1 cellular context compared by ENCODE assay signal in genomic region chr1:147851149-147851548, GRCh38.
TF ChIP-seq lines count a peak whose summit lies in the region.

No MANE protein-coding gene starts in this region.

TF ChIP-seq in K562, 482 proteins besides CTCF, POLR2A, EP300 and RAD21 (continued from another document):
- TF ChIP-seq, protein P1, sequence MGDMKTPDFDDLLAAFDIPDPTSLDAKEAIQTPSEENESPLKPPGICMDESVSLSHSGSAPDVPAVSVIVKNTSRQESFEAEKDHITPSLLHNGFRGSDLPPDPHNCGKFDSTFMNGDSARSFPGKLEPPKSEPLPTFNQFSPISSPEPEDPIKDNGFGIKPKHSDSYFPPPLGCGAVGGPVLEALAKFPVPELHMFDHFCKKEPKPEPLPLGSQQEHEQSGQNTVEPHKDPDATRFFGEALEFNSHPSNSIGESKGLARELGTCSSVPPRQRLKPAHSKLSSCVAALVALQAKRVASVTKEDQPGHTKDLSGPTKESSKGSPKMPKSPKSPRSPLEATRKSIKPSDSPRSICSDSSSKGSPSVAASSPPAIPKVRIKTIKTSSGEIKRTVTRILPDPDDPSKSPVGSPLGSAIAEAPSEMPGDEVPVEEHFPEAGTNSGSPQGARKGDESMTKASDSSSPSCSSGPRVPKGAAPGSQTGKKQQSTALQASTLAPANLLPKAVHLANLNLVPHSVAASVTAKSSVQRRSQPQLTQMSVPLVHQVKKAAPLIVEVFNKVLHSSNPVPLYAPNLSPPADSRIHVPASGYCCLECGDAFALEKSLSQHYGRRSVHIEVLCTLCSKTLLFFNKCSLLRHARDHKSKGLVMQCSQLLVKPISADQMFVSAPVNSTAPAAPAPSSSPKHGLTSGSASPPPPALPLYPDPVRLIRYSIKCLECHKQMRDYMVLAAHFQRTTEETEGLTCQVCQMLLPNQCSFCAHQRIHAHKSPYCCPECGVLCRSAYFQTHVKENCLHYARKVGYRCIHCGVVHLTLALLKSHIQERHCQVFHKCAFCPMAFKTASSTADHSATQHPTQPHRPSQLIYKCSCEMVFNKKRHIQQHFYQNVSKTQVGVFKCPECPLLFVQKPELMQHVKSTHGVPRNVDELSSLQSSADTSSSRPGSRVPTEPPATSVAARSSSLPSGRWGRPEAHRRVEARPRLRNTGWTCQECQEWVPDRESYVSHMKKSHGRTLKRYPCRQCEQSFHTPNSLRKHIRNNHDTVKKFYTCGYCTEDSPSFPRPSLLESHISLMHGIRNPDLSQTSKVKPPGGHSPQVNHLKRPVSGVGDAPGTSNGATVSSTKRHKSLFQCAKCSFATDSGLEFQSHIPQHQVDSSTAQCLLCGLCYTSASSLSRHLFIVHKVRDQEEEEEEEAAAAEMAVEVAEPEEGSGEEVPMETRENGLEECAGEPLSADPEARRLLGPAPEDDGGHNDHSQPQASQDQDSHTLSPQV (IDR thresholded peaks at IDR 0.05), result peak; percentile 84
- TF ChIP-seq NR2C1 (IDR thresholded peaks at IDR 0.05) (peak; percentile 98), NR2C1 (tag; IDR thresholded peaks at IDR 0.05) (peak; percentile 98), ZNF696 (CRISPR knock-in tag; conservative IDR thresholded peaks at IDR 0.05) (no peak), PHF21A (IDR thresholded peaks at IDR 0.05; ENCODE audit: borderline replicate concordance, low read depth) (no peak)
TF ChIP-seq in K562: peak in this region for 23.
